16 cellular contexts compared by ENCODE assay signal in genomic region chr11:63892233-63892632, GRCh38. TPM values are rescaled to one million over a fixed set of nuclear protein-coding genes. Genes with fewer than 3 reads are reported as not detected.
DNase-seq lines count a peak whose midpoint lies in the region; ATAC-seq and TF ChIP-seq lines count a peak whose summit lies in the region.
"Had no signal": no experiment of that assay in that cellular context is flagged by ENCODE, and none has a peak within 500 bp of the region (broad histone marks: within the 10 kb centered on the region; RNA-seq: fewer than 3 reads in every experiment).

No MANE protein-coding gene starts in this region.

- POLR2A ChIA-PET in AG04450 (lab: Yijun Ruan, JAX) = interaction anchor here (0.6 kb wide), 1 partner anchor 79 kb away, joined by 7 read pairs; no protein-coding TSS in a partner anchor

- H3K36me3 Mint-ChIP-seq in GM23338 (ENCODE audit: low read depth) = peaks cover 19% of the 10 kb centered on the region

- no peak overlapping the region for H2AFZ ChIP-seq in GM23338

- ATAC-seq in GM23338 (no peak), HG03442 (IDR thresholded peaks at IDR 0.05; ENCODE audit: unreplicated experiment) (no peak), HG03378 (IDR thresholded peaks at IDR 0.05; ENCODE audit: unreplicated experiment) (no peak)

- H3K36me3 ChIP-seq in GM23338 (ENCODE audit: insufficient read depth) = peaks cover 4% of the 10 kb centered on the region; the same call in 1 of the 2 replicates
- H3K36me3 ChIP-seq: BE2C had no signal

- H3K4me1 ChIP-seq in GM23338 (ENCODE audit: insufficient read depth) = peaks cover 26% of the 10 kb centered on the region
- H3K4me1 ChIP-seq: BE2C had no signal

- peaks cover 15% of the 10 kb centered on the region for H3K27me3 Mint-ChIP-seq in GM23338 (ENCODE audit: insufficient read depth, low read depth, poor library complexity)
- H3K27me3 Mint-ChIP-seq: stimulated activated naive CD8-positive, alpha-beta T cell treated with anti-CD3 and anti-CD28 coated beads, Interleukin-15, Interleukin-2, amounts not matched to agents 100 ng/mL and 50 ng/mL, for 24 hours had no signal

- H3K27me3 ChIP-seq in AG04450 (ENCODE audit: control insufficient read depth, insufficient read depth, low read length) = no peaks in the 10 kb centered on the region
- no peaks in the 10 kb centered on the region for H3K27me3 ChIP-seq in GM23338 (ENCODE audit: insufficient read depth)
- H3K27me3 ChIP-seq: BE2C had no signal

- peaks cover 16% of the 10 kb centered on the region; the same call in 1 of the 2 replicates for H3F3A ChIP-seq in GM23338 (replicated peaks; ENCODE audit: low read depth)

- H3K9me2 ChIP-seq in GM23338 (ENCODE audit: insufficient read depth) = no peaks in the 10 kb centered on the region

- H3K27ac Mint-ChIP-seq in GM23338 = no peak overlapping the region
- H3K27ac Mint-ChIP-seq: activated T-helper 1 cell treated with anti-CD3 and anti-CD28 coated beads, Interleukin-12 subunit alpha, Interleukin-12 subunit beta, Interleukin-2, Interleukin-4 antibody, amounts not matched to agents 30 ng/mL and 10 ng/mL and 1 ng/mL, durations not matched to agents 14 hours and 24 hours and 36 hours had no signal

- H3K4me3 ChIP-seq in AG04450 (ENCODE audit: low read depth, low read length) = no peak overlapping the region
- H3K4me3 ChIP-seq in GM23338 = no peak overlapping the region
- no peak overlapping the region for H3K4me3 ChIP-seq in fibroblast of pulmonary artery (replicated peaks; ENCODE audit: low read depth, low read length)

- H3K9me3 Mint-ChIP-seq in GM23338 = no peaks in the 10 kb centered on the region
- H3K9me3 Mint-ChIP-seq: activated T-helper 1 cell treated with anti-CD3 and anti-CD28 coated beads, Interleukin-12 subunit alpha, Interleukin-12 subunit beta, Interleukin-2, Interleukin-4 antibody, amounts not matched to agents 30 ng/mL and 10 ng/mL and 1 ng/mL, durations not matched to agents 14 hours and 24 hours and 36 hours; stimulated activated naive CD8-positive, alpha-beta T cell treated with anti-CD3 and anti-CD28 coated beads, Interleukin-15, Interleukin-2, amounts not matched to agents 100 ng/mL and 50 ng/mL, for 24 hours had no signal

- TF ChIP-seq CTCF in AG04450 (IDR thresholded peaks at IDR 0.05; ENCODE audit: low read depth, low read length) = no peak
- no peak for TF ChIP-seq CTCF in GM23338 (conservative IDR thresholded peaks at IDR 0.05; ENCODE audit: low read depth in 2 of 2)
- TF ChIP-seq CTCF in VCaP (conservative IDR thresholded peaks at IDR 0.05) = no peak
- TF ChIP-seq CTCF in fibroblast of pulmonary artery (IDR thresholded peaks at IDR 0.05; ENCODE audit: low read length, missing control alignments) = no peak

- H3K4me2 ChIP-seq in GM23338 = no peak overlapping the region

- DNase-seq in AG04450 (ENCODE audit: low read depth, low spot score) = no peak
- no peak for DNase-seq in GM23338 (ENCODE audit: low spot score)
- peak; percentile 57 for DNase-seq in fibroblast of pulmonary artery (ENCODE audit: low read depth)
- DNase-seq in effector CD8-positive, alpha-beta T cell (lab: John Stamatoyannopoulos, UW) = no peak
- DNase-seq in kidney glomerular epithelial cell (lab: John Stamatoyannopoulos, UW) = no peak
- DNase-seq: activated CD4-positive, alpha-beta T cell treated with anti-CD3 and anti-CD28 coated beads for 4 hours; BE2C; caudate nucleus; Karpas-422; NCI-H2171 had no signal

- H4K20me1 ChIP-seq in GM23338 (replicated peaks; ENCODE audit: insufficient read depth) = peaks cover 27% of the 10 kb centered on the region

- H3K79me2 ChIP-seq in GM23338 (replicated peaks; ENCODE audit: insufficient read depth) = peaks cover 67% of the 10 kb centered on the region

- H3K9me3 ChIP-seq in AG04450 (ENCODE audit: control insufficient read depth, insufficient read depth, low read length) = no peaks in the 10 kb centered on the region
- H3K9me3 ChIP-seq: BE2C had no signal

- CTCF ChIA-PET in AG04450 (lab: Charles Lee) = interaction anchor here (0.6 kb wide), 1 partner anchor 58 kb away, joined by 4 read pairs; no protein-coding TSS in a partner anchor

- H3K4me1 Mint-ChIP-seq in GM23338 = peaks cover 40% of the 10 kb centered on the region

- peak overlapping the region; percentile 21 for H3K27ac ChIP-seq in AG04450 (ENCODE audit: low read depth, low read length)
- H3K27ac ChIP-seq in GM23338 (ENCODE audit: low read depth) = no peak overlapping the region
- peak overlapping the region; percentile 4; the same call in 1 of the 2 replicates for H3K27ac ChIP-seq in VCaP

- no peak overlapping the region for H3K4me3 Mint-ChIP-seq in GM23338
- H3K4me3 Mint-ChIP-seq: activated T-helper 1 cell treated with anti-CD3 and anti-CD28 coated beads, Interleukin-12 subunit alpha, Interleukin-12 subunit beta, Interleukin-2, Interleukin-4 antibody, amounts not matched to agents 30 ng/mL and 10 ng/mL and 1 ng/mL, durations not matched to agents 14 hours and 24 hours and 36 hours; stimulated activated naive CD8-positive, alpha-beta T cell treated with anti-CD3 and anti-CD28 coated beads, Interleukin-15, Interleukin-2, amounts not matched to agents 100 ng/mL and 50 ng/mL, for 24 hours had no signal

TF ChIP-seq in GM23338, 12 proteins besides CTCF, POLR2A, EP300 and RAD21 (continues in another document):
- no peak for TF ChIP-seq NANOG (IDR thresholded peaks at IDR 0.05; ENCODE audit: borderline replicate concordance)
- TF ChIP-seq EZH2phosphoT487 (IDR thresholded peaks at IDR 0.05; ENCODE audit: unreplicated experiment) = no peak
- TF ChIP-seq ZNF462 (CRISPR knock-in tag; IDR thresholded peaks at IDR 0.05) = no peak

RNA-seq across cellular contexts. Expression of gene RCOR2, which starts 24.7 kb away (rescaled TPM):
- polyA plus RNA-seq in AG04450 (2011; rRNA removed) = 4.4 and 5.2 TPM in 2 replicates
- polyA minus RNA-seq in AG04450 (2011; rRNA and poly(A)+ RNA removed) = 6.6 TPM in 2 replicates
- total RNA-seq in GM23338 (2014; rRNA removed; shearing (Covaris generic)) = 60.1 and 66.9 TPM in 2 replicates
- 4.7 and 5.5 TPM in 2 replicates for polyA plus RNA-seq in GM23338 (2016; fragmentation: Nextera tagmentation; extraction: Ambion mirVana)
- total RNA-seq: mononuclear cell had no signal

RNA-seq across cellular contexts. Expression of gene NAA40, which starts 46.6 kb away (rescaled TPM):
- polyA plus RNA-seq in AG04450 (2011; rRNA removed) (17.4 and 18.0 TPM in 2 replicates), GM23338 (2016; fragmentation: Nextera tagmentation; extraction: Ambion mirVana) (10.1 and 12.1 TPM in 2 replicates)
- polyA minus RNA-seq in AG04450 (2011; rRNA and poly(A)+ RNA removed) = 12.0 and 14.2 TPM in 2 replicates
- total RNA-seq in GM23338 (2014; rRNA removed; shearing (Covaris generic)) = 24.6 and 26.8 TPM in 2 replicates

RNA-seq across cellular contexts. Expression of gene MARK2, which starts 53.3 kb away (rescaled TPM):
- polyA plus RNA-seq in AG04450 (2011; rRNA removed) (14.5 and 16.5 TPM in 2 replicates), GM23338 (2016; fragmentation: Nextera tagmentation; extraction: Ambion mirVana) (15.8 and 18.7 TPM in 2 replicates)
- 16.7 and 17.9 TPM in 2 replicates for polyA minus RNA-seq in AG04450 (2011; rRNA and poly(A)+ RNA removed)
- 42.6 and 45.9 TPM in 2 replicates for total RNA-seq in GM23338 (2014; rRNA removed; shearing (Covaris generic))
